Comparison of ENCODE assay signal across 19 cellular contexts in the genomic region with DNA sequence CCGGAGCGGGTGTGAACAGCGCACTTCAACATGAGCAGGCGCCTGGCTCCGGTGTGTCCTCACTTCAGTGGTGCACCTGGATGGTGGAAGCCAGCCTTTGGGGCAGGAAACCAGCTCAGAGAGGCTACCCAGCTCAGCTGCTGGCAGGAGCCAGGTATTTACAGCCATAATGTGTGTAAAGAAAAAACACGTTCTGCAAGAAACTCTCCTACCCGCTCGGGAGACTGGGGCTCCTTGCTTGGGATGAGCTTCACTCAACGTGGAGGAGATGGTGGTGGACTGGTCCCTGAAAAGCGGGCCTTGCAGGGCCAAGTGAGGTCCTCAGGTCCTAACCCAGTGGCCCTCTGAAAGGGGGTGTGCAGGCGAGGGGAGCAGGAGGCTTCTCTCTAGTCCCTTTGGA. TPM values are rescaled to one million over a fixed set of nuclear protein-coding genes. Genes with fewer than 3 reads are reported as not detected.
"Had no signal": no experiment of that assay in that cellular context is flagged by ENCODE, and none has a peak within 500 bp of the region (broad histone marks: within the 10 kb centered on the region; RNA-seq: fewer than 3 reads in every experiment).

No MANE protein-coding gene starts in this region.

- H3K4me1 ChIP-seq: right lobe of liver, thyroid gland, uterus had no signal

- H3K36me3 ChIP-seq: right lobe of liver, thyroid gland, uterus had no signal

- ATAC-seq: heart right ventricle; left lobe of liver; mucosa of descending colon; natural killer cell; psoas muscle; right lobe of liver; stimulated activated naive CD8-positive, alpha-beta T cell treated with anti-CD3 and anti-CD28 coated beads, Interleukin-15, amount 100 ng/mL, for 72 hours had no signal

- H3K27ac ChIP-seq: psoas muscle, right lobe of liver, thyroid gland had no signal

- H3K27ac Mint-ChIP-seq: natural killer cell had no signal

- DNase-seq: activated CD4-positive, CD25-positive, alpha-beta regulatory T cell treated with anti-CD3 and anti-CD28 coated beads, Interleukin-2, amount 50 U/mL, for 72 hours; activated naive CD4-positive, alpha-beta T cell treated with anti-CD3 and anti-CD28 coated beads, Interleukin-2, amount 50 U/mL, for 16 hours; amygdala; heart right ventricle; mucosa of descending colon; natural killer cell; nucleus accumbens; psoas muscle; right lobe of liver; stimulated activated CD4-positive, alpha-beta T cell treated with anti-CD3 and anti-CD28 coated beads, Interleukin-4, amount 100 ng/mL, for 1 hour; stimulated activated CD8-positive, alpha-beta memory T cell treated with anti-CD3 and anti-CD28 coated beads, Interleukin-4, amount 100 ng/mL, for 48 hours; stimulated activated naive CD8-positive, alpha-beta T cell treated with anti-CD3 and anti-CD28 coated beads, Interleukin-15, amount 100 ng/mL, for 72 hours; T-helper 2 cell; thyroid gland; uterus had no signal

- H3K9me3 ChIP-seq: heart right ventricle, mucosa of descending colon, psoas muscle, right lobe of liver, thyroid gland, uterus had no signal

- H3K4me3 ChIP-seq: heart right ventricle, mucosa of descending colon, psoas muscle, right lobe of liver, thyroid gland, uterus had no signal

- H3K4me3 Mint-ChIP-seq: natural killer cell; stimulated activated naive CD8-positive, alpha-beta T cell treated with anti-CD3 and anti-CD28 coated beads, Interleukin-15, amount 100 ng/mL, for 72 hours had no signal

- H3K27me3 ChIP-seq: right lobe of liver, thyroid gland, uterus had no signal

- H3K9me3 Mint-ChIP-seq: natural killer cell; stimulated activated naive CD8-positive, alpha-beta T cell treated with anti-CD3 and anti-CD28 coated beads, Interleukin-15, amount 100 ng/mL, for 72 hours had no signal

RNA-seq across cellular contexts. Expression of a gene that starts 31.3 kb away (rescaled TPM):
- total RNA-seq: natural killer cell had no signal

RNA-seq across cellular contexts. Expression of a gene that starts 37.1 kb away (rescaled TPM):
- total RNA-seq: bronchial epithelial cell, fibroblast of lung, frontal cortex, heart right ventricle, left lobe of liver, mucosa of descending colon, natural killer cell, psoas muscle, right lobe of liver, thyroid gland had no signal
